1 cellular context compared by ENCODE assay signal in the genomic region with DNA sequence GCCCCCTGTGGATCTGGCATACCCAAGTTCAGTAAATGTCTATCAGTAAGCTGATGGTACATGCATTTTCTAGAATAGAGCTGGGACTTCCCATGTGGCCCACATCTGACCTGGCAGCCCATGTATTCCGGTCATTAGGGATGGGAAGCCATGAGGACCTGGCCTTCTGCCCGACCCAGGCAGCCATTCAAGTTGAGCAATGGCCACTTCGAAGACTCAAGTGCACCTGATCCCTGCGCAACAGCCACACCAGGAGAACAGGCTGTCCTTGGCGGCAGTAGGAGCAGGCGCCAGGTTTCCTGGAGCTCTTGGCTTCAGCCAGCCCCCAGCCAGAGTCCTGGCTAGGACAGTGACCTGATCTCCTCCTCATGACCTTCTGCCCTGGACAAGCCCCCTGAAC.
TF ChIP-seq lines count a peak whose summit lies in the region.

No MANE protein-coding gene starts in this region.

TF ChIP-seq in IMR-90, 13 proteins besides CTCF, POLR2A, EP300 and RAD21:
- TF ChIP-seq BHLHE40 (IDR thresholded peaks at IDR 0.05; ENCODE audit: low read depth, low read length) = no peak
- no peak for TF ChIP-seq NFE2L2 (IDR thresholded peaks at IDR 0.05; ENCODE audit: low read depth, low read length)
- no peak for TF ChIP-seq CHD1 (IDR thresholded peaks at IDR 0.05; ENCODE audit: low read depth, low read length)
- no peak for TF ChIP-seq MAFK (IDR thresholded peaks at IDR 0.05; ENCODE audit: low read depth, low read length)
- TF ChIP-seq MXI1 (IDR thresholded peaks at IDR 0.05; ENCODE audit: borderline replicate concordance, low read depth, low read length) = no peak
- no peak for TF ChIP-seq SMC3 (IDR thresholded peaks at IDR 0.05; ENCODE audit: low read depth, low read length)
- TF ChIP-seq RFX5 (IDR thresholded peaks at IDR 0.05; ENCODE audit: low read depth, low read length) = no peak
- no peak for TF ChIP-seq FOS (IDR thresholded peaks at IDR 0.05; ENCODE audit: low read depth, low read length)
- no peak for TF ChIP-seq RCOR1 (IDR thresholded peaks at IDR 0.05; ENCODE audit: insufficient replicate concordance, low read length)
- TF ChIP-seq, protein P1, sequence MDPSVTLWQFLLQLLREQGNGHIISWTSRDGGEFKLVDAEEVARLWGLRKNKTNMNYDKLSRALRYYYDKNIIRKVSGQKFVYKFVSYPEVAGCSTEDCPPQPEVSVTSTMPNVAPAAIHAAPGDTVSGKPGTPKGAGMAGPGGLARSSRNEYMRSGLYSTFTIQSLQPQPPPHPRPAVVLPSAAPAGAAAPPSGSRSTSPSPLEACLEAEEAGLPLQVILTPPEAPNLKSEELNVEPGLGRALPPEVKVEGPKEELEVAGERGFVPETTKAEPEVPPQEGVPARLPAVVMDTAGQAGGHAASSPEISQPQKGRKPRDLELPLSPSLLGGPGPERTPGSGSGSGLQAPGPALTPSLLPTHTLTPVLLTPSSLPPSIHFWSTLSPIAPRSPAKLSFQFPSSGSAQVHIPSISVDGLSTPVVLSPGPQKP (IDR thresholded peaks at IDR 0.05; ENCODE audit: borderline replicate concordance, low read depth, low read length) = no peak
- no peak for TF ChIP-seq CEBPB (IDR thresholded peaks at IDR 0.05; ENCODE audit: low read depth, low read length)
- TF ChIP-seq USF2 (IDR thresholded peaks at IDR 0.05; ENCODE audit: low read depth, low read length) = no peak
- TF ChIP-seq MAZ (IDR thresholded peaks at IDR 0.05; ENCODE audit: borderline replicate concordance, low read depth, low read length) = no peak
TF ChIP-seq in IMR-90: peak in this region for 0.
